6 cellular contexts compared by ENCODE assay signal in the genomic region with DNA sequence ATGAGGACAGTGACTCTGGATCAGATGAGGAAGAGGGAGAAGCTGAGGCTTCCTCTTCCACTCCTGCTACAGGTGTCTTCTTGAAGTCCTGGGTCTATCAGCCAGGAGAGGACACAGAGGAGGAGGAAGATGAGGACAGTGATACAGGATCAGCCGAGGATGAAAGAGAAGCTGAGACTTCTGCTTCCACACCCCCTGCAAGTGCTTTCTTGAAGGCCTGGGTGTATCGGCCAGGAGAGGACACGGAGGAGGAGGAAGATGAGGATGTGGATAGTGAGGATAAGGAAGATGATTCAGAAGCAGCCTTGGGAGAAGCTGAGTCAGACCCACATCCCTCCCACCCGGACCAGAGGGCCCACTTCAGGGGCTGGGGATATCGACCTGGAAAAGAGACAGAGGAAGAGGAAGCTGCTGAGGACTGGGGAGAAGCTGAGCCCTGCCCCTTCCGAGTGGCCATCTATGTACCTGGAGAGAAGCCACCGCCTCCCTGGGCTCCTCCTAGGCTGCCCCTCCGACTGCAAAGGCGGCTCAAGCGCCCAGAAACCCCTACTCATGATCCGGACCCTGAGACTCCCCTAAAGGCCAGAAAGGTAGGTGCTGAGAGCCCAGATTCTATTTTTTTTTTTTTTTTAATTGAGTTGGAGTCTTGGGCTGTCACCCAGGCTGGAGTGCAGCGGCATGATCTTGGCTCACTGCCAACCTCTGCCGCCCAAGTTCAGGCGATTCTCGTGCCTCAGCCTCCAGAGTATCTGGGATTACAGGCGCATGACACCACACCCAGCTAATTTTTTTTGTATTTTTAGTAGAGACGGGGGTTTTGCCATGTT.
A peak's percentile ranks its signal among the peaks of the same experiment; 100 is the strongest.
DNase-seq lines count a peak whose midpoint lies in the region; ATAC-seq lines count a peak whose summit lies in the region.

No MANE protein-coding gene starts in this region.

- peaks cover 26 to 31% of the 10 kb centered on the region in 2 donors for H3K4me1 ChIP-seq in mucosa of rectum (ENCODE audit: control insufficient read depth in 2 of 2, insufficient read depth in 2 of 2, low read length in 2 of 2)

- peak overlapping the region; percentile 99 to 100 for H3K9ac ChIP-seq in mucosa of rectum (ENCODE audit: low read depth in 1 of 2, low read length in 2 of 2)

- peak overlapping the region; percentile 90 to 100 for H3K4me3 ChIP-seq in mucosa of rectum (ENCODE audit: low read length in 2 of 2)

- H3K36me3 ChIP-seq in mucosa of rectum (ENCODE audit: control insufficient read depth in 2 of 2, insufficient read depth in 2 of 2, low read length in 2 of 2) = peaks cover 14 to 28% of the 10 kb centered on the region in 2 donors

- H3K27me3 ChIP-seq in mucosa of rectum (ENCODE audit: control insufficient read depth in 2 of 2, insufficient read depth in 2 of 2, low read length in 2 of 2) = no peaks in the 10 kb centered on the region

- H3K9me3 ChIP-seq in mucosa of rectum (ENCODE audit: control insufficient read depth in 2 of 2, low read length in 2 of 2) = no peaks in the 10 kb centered on the region

- DNase-seq in stimulated activated CD4-positive, alpha-beta T cell treated with anti-CD3 and anti-CD28 coated beads, Interleukin-4, amount 100 ng/mL, for 24 hours = peak; percentile 19
- DNase-seq in stimulated activated CD4-positive, alpha-beta T cell treated with anti-CD3 and anti-CD28 coated beads, Interleukin-1b, Interleukin-23, amount 100 ng/mL, for 48 hours = no peak
- DNase-seq in amniotic epithelial cell (ENCODE audit: low read depth) = peak; percentile 91
- DNase-seq in NCI-H1048 (lab: John Stamatoyannopoulos, UW) = no peak

- peak overlapping the region; percentile 99 to 100 for H3K27ac ChIP-seq in mucosa of rectum (ENCODE audit: low read depth in 2 of 2, low read length in 2 of 2)

- no peak for ATAC-seq in GM18870 (IDR thresholded peaks at IDR 0.05; ENCODE audit: unreplicated experiment)

Comparison
In these comparisons a context has a peak if more than half of its experiments do, and no peak if none do; other contexts are left out.
1. DNase-seq: peak in stimulated activated CD4-positive, alpha-beta T cell treated with anti-CD3 and anti-CD28 coated beads, Interleukin-4, amount 100 ng/mL, for 24 hours (single experiment) and amniotic epithelial cell (single experiment); none in stimulated activated CD4-positive, alpha-beta T cell treated with anti-CD3 and anti-CD28 coated beads, Interleukin-1b, Interleukin-23, amount 100 ng/mL, for 48 hours (single experiment) and NCI-H1048 (single experiment).